In the genomic region with DNA sequence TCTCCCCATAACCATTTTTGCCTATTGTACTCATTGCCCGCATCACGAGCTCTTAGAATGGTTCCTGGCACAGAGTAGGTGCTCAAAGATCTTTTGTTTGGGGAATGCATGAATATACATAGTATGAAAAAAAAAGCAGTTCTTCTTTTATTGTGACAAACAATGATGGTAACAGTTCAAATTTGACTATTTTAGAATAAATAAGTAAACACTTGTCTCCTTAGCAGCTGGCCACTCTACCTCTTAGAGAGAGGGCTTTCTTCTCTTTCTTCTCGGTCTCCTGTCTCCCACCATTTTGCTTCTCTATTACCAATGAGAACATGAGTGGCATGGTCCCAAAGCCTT, we compare ENCODE assay signal across 8 cellular contexts. TPM values are rescaled to one million over a fixed set of nuclear protein-coding genes. Genes with fewer than 3 reads are reported as not detected.
A peak's percentile ranks its signal among the peaks of the same experiment; 100 is the strongest.
DNase-seq lines count a peak whose midpoint lies in the region; ATAC-seq and TF ChIP-seq lines count a peak whose summit lies in the region.

No MANE protein-coding gene starts in this region.

- ATAC-seq in HG02981 (IDR thresholded peaks at IDR 0.05; ENCODE audit: unreplicated experiment), result peak; percentile 2

- H3K27ac Mint-ChIP-seq in activated naive CD8-positive, alpha-beta T cell treated with anti-CD3 and anti-CD28 coated beads for 36 hours, result peak overlapping the region; percentile 80

- H3K4me3 ChIP-seq in lower leg skin (ENCODE audit: low read depth, poor library complexity, severe bottlenecking) (peak overlapping the region; percentile 3), transverse colon (peak overlapping the region; percentile 34 to 93 (median 74))

- peak overlapping the region; percentile 82 for H3K4me3 Mint-ChIP-seq in activated naive CD8-positive, alpha-beta T cell treated with anti-CD3 and anti-CD28 coated beads for 36 hours

- H3K36me3 ChIP-seq in transverse colon, result no peaks in the 10 kb centered on the region

- peaks cover 35% of the 10 kb centered on the region for H3K4me1 Mint-ChIP-seq in activated naive CD8-positive, alpha-beta T cell treated with anti-CD3 and anti-CD28 coated beads for 36 hours

- peaks cover under 1% of the 10 kb centered on the region for H3K36me3 Mint-ChIP-seq in activated naive CD8-positive, alpha-beta T cell treated with anti-CD3 and anti-CD28 coated beads for 36 hours

- peaks cover 0 to 33% (median 10%) of the 10 kb centered on the region in 4 donors for H3K4me1 ChIP-seq in transverse colon

- DNase-seq in NCI-H1694 (lab: John Stamatoyannopoulos, UW), result peak; percentile 31
- DNase-seq in NCI-H1694 treated with DMSO at 0.1 percent for 48 hours (lab: John Stamatoyannopoulos, UW), result no peak
- DNase-seq in activated naive CD8-positive, alpha-beta T cell treated with anti-CD3 and anti-CD28 coated beads for 36 hours, result no peak
- DNase-seq in lower leg skin (ENCODE audit: low spot score in 2 of 2), result no peak
- no peak for DNase-seq in transverse colon
- DNase-seq in stimulated activated naive CD4-positive, alpha-beta T cell treated with Interleukin-2 at 50 U/mL for 16 hours (lab: John Stamatoyannopoulos, UW), result no peak
- no peak for DNase-seq in DMS114 treated with DMSO at 0.1 percent for 48 hours (lab: John Stamatoyannopoulos, UW; ENCODE audit: unreplicated experiment)

- in situ Hi-C loops in transverse colon (cut with MboI; ENCODE audit: low pct_ligation_motif_present in 1 of 4, low pct_unique_long_range_greater_than_20kb in 1 of 4, low sequenced_read_pairs in 3 of 4), result no loop called here

- peak overlapping the region; percentile 47 to 75 (median 65) for H3K27ac ChIP-seq in transverse colon

- intact Hi-C loops in lower leg skin (cut with DNase I; ENCODE audit: low total_unique reads), result no loop called here
- intact Hi-C loops in transverse colon (cut with DNase I; ENCODE audit: low total_unique reads), result no loop called here

- TF ChIP-seq POLR2A in lower leg skin (IDR thresholded peaks at IDR 0.05) (no peak), transverse colon (IDR thresholded peaks at IDR 0.05) (no peak)

- H3K27me3 Mint-ChIP-seq in activated naive CD8-positive, alpha-beta T cell treated with anti-CD3 and anti-CD28 coated beads for 36 hours, result peaks cover 4% of the 10 kb centered on the region

- WGBS in lower leg skin, 2 donors, result 20 to 28% methylated on average over 3 of the region's 3 CpGs
- 30 to 50% methylated on average over 3 of the region's 3 CpGs for WGBS in transverse colon (ENCODE audit: low coverage in 1 of 2), 2 donors

- H3K9me3 ChIP-seq in transverse colon, result no peaks in the 10 kb centered on the region

- TF ChIP-seq CTCF in lower leg skin (IDR thresholded peaks at IDR 0.05), result no peak
- no peak for TF ChIP-seq CTCF in transverse colon (IDR thresholded peaks at IDR 0.05)

- no peaks in the 10 kb centered on the region for H3K9me3 Mint-ChIP-seq in activated naive CD8-positive, alpha-beta T cell treated with anti-CD3 and anti-CD28 coated beads for 36 hours

- TF ChIP-seq EP300 in transverse colon (IDR thresholded peaks at IDR 0.05; ENCODE audit: low read depth), result no peak

- H3K27me3 ChIP-seq in transverse colon, result peaks cover 67% of the 10 kb centered on the region

RNA-seq across cellular contexts. Expression of a gene that starts 0.7 kb away (rescaled TPM):
- total RNA-seq in activated naive CD8-positive, alpha-beta T cell treated with anti-CD3 and anti-CD28 coated beads for 36 hours, result 10 to 100 TPM; 29.3 to 31.3 TPM
- 1 to 10 TPM; 3.0 to 7.5 (median 4.4) TPM for total RNA-seq in lower leg skin
- total RNA-seq in transverse colon, result 1 to 10 TPM; 1.1 to 3.8 (median 1.7) TPM
